Comparison of ENCODE assay signal across 8 cellular contexts in genomic region chr6:62285612-62286469, GRCh38. TPM values are rescaled to one million over a fixed set of nuclear protein-coding genes. Genes with fewer than 3 reads are reported as not detected.
DNase-seq lines count a peak whose midpoint lies in the region; ATAC-seq and TF ChIP-seq lines count a peak whose summit lies in the region.

KHDRBS2 (minus strand) TSS chr6:62286225.

- TF ChIP-seq CTCF in breast epithelium (IDR thresholded peaks at IDR 0.05) (no peak), MCF 10A (IDR thresholded peaks at IDR 0.05; ENCODE audit: unreplicated experiment) (no peak)

- H3K36me3 ChIP-seq in breast epithelium (no peaks in the 10 kb centered on the region), iPS-15b (ENCODE audit: control insufficient read depth, insufficient read depth, low read length) (no peaks in the 10 kb centered on the region)

- H3K4me3 ChIP-seq in breast epithelium (peak within 1 kb of the TSS; percentile 36 to 63 (median 47)), iPS-15b (ENCODE audit: low read depth, low read length) (peak within 1 kb of the TSS; percentile 89)

- CTCF ChIA-PET in MCF 10A (lab: Yijun Ruan, JAX) = interaction anchor here (0.6 to 3.2 kb wide), 4 partner anchors 18 to 477 kb away, joined by 3 to 26 read pairs (median 4); no protein-coding TSS in a partner anchor

- H3K9me3 Mint-ChIP-seq in MCF 10A (ENCODE audit: unreplicated experiment) = no peaks in the 10 kb centered on the region

- DNase-seq in breast epithelium (ENCODE audit: low spot score in 2 of 2) (peak; percentile 56 to 60), MCF 10A (ENCODE audit: unreplicated experiment) (no peak), NCI-H2171 (lab: John Stamatoyannopoulos, UW) (peak; percentile 17), amygdala (lab: John Stamatoyannopoulos, UW) (peak; percentile 23 to 96 (median 90)), renal cortical epithelial cell (ENCODE audit: low read depth) (peak; percentile 17), AML-193 (lab: John Stamatoyannopoulos, UW) (no peak)

- peaks cover 6% of the 10 kb centered on the region for H3K36me3 Mint-ChIP-seq in MCF 10A (ENCODE audit: insufficient read depth, unreplicated experiment)

- peak; percentile 100 for ATAC-seq in HG02938 (IDR thresholded peaks at IDR 0.05; ENCODE audit: unreplicated experiment)

- intact Hi-C loops in breast epithelium (cut with DNase I; ENCODE audit: low total_unique reads) (no loop called here), MCF 10A (cut with micrococcal nuclease) (loop anchor here (2.0 to 10.0 kb wide), 2 partner anchors 399 to 571 kb away; no protein-coding TSS in a partner anchor)

- H3K27me3 Mint-ChIP-seq in MCF 10A (ENCODE audit: insufficient read depth, unreplicated experiment) = peaks cover 33% of the 10 kb centered on the region

- TF ChIP-seq POLR2A in breast epithelium (IDR thresholded peaks at IDR 0.05) = no peak

- POLR2A ChIA-PET in MCF 10A (lab: Yijun Ruan, JAX) = no interaction called here

- no peak within 1 kb of the TSS for H3K27ac Mint-ChIP-seq in MCF 10A (ENCODE audit: low read depth, unreplicated experiment)

- no TSS peak for BruUV-seq in MCF 10A (replicated peaks; lab: Mats Ljungman, UMichigan)

- no peaks in the 10 kb centered on the region for H3K4me1 ChIP-seq in breast epithelium
- no peaks in the 10 kb centered on the region for H3K4me1 ChIP-seq in iPS-15b (ENCODE audit: control insufficient read depth, insufficient read depth, low read length)

- H3K9ac ChIP-seq in iPS-15b (ENCODE audit: low read depth, low read length) = no peak within 1 kb of the TSS

- H3K4me3 Mint-ChIP-seq in MCF 10A (ENCODE audit: unreplicated experiment) = no peak within 1 kb of the TSS

- H3K4me1 Mint-ChIP-seq in MCF 10A (ENCODE audit: insufficient read depth, unreplicated experiment) = no peaks in the 10 kb centered on the region

- H3K27me3 ChIP-seq in breast epithelium = peaks cover 0 to 25% of the 10 kb centered on the region in 2 donors
- H3K27me3 ChIP-seq in iPS-15b (ENCODE audit: control insufficient read depth, insufficient read depth, low read length) = peaks cover 25% of the 10 kb centered on the region

- no peaks in the 10 kb centered on the region for H3K9me3 ChIP-seq in breast epithelium
- no peaks in the 10 kb centered on the region for H3K9me3 ChIP-seq in iPS-15b (ENCODE audit: control insufficient read depth, insufficient read depth, low read length)

- H3K27ac ChIP-seq in breast epithelium = no peak within 1 kb of the TSS

RNA-seq across cellular contexts. Expression of gene KHDRBS2, which starts in this region (rescaled TPM):
- total RNA-seq in breast epithelium (under 1 TPM in 1 of 3 donors, not detected in 2; 0.16 TPM), MCF 10A (2022) (not detected in 2 replicates), renal cortical epithelial cell (not detected in 2 replicates)

Comparison
In these comparisons a context has a peak if more than half of its experiments do, and no peak if none do; other contexts are left out.
1. Peak in DNase-seq and H3K4me3 ChIP-seq in breast epithelium; RNA of the gene not detected or under 1 TPM.
2. Peak in DNase-seq in renal cortical epithelial cell; RNA of the gene not detected or under 1 TPM.
3. DNase-seq: peak in NCI-H2171 (single experiment) and amygdala (56 of 56); none in MCF 10A (single experiment) and AML-193 (0 of 2).